In the genomic region with DNA sequence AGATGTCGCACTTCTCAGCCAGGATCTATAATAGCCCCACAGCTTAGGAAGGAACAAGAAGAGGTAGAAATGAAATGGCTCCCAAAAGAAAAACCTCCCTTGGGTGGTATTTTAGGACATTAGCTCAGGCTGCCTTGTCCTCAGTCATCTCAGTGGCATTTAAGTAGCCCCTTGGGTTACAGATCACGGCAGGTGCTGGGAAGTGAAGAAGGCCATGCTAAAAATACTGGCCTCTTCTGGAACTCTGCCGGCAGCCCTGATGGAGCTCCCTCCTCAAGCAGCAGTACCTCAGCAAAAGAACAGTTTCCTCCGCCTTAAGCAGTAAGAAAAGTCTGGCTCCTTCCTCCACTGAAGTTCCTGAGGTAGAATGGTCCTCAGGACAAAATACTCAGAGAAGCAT, we compare ENCODE assay signal across 22 cellular contexts. TPM values are rescaled to one million over a fixed set of nuclear protein-coding genes. Genes with fewer than 3 reads are reported as not detected.
DNase-seq lines count a peak whose midpoint lies in the region; ATAC-seq and TF ChIP-seq lines count a peak whose summit lies in the region.
"Had no signal": no experiment of that assay in that cellular context is flagged by ENCODE, and none has a peak within 500 bp of the region (broad histone marks: within the 10 kb centered on the region; RNA-seq: fewer than 3 reads in every experiment).

No MANE protein-coding gene starts in this region.

- H3K9me3 ChIP-seq in ascending aorta (no peaks in the 10 kb centered on the region), lower lobe of right lung (no peaks in the 10 kb centered on the region)
- H3K9me3 ChIP-seq: BE2C, SJSA1 had no signal

- peak overlapping the region; percentile 65; the same call in 1 of the 2 replicates for H2AFZ ChIP-seq in GM23338

- H3F3A ChIP-seq in GM23338 (replicated peaks; ENCODE audit: low read depth), result 0 out of 2 replicates have a peak, but pooled peaks cover 5% of the 10 kb centered on the region

- H4K20me1 ChIP-seq in GM23338 (replicated peaks; ENCODE audit: insufficient read depth), result no peaks in the 10 kb centered on the region

- no peak overlapping the region for H3K27ac Mint-ChIP-seq in GM23338
- peak overlapping the region in 2 of 3 experiments; percentile 1 to 3 for H3K27ac Mint-ChIP-seq in nephron
- H3K27ac Mint-ChIP-seq: CD14-positive monocyte had no signal

- H3K4me1 ChIP-seq in GM23338 (ENCODE audit: insufficient read depth) (peaks cover 11% of the 10 kb centered on the region; the same call in 1 of the 2 replicates), ascending aorta (peaks cover 0 to 2% of the 10 kb centered on the region in 2 donors), lower lobe of right lung (no peaks in the 10 kb centered on the region)
- H3K4me1 ChIP-seq: BE2C had no signal

- H3K27ac ChIP-seq in GM23338 (ENCODE audit: low read depth) (no peak overlapping the region; the same call in 1 of the 2 replicates), ascending aorta (peak overlapping the region; percentile 26 to 45), lower lobe of right lung (no peak overlapping the region)
- H3K27ac ChIP-seq: SJSA1 had no signal

- H3K36me3 ChIP-seq in GM23338 (ENCODE audit: insufficient read depth), result no peaks in the 10 kb centered on the region
- no peaks in the 10 kb centered on the region for H3K36me3 ChIP-seq in ascending aorta
- no peaks in the 10 kb centered on the region for H3K36me3 ChIP-seq in lower lobe of right lung
- H3K36me3 ChIP-seq: BE2C, SJSA1 had no signal

- H3K27me3 ChIP-seq in GM23338 (ENCODE audit: insufficient read depth) (no peaks in the 10 kb centered on the region), ascending aorta (no peaks in the 10 kb centered on the region), lower lobe of right lung (ENCODE audit: low read depth) (peaks cover 6% of the 10 kb centered on the region)
- H3K27me3 ChIP-seq: BE2C, SJSA1 had no signal

- no peaks in the 10 kb centered on the region for H3K9me2 ChIP-seq in GM23338 (ENCODE audit: insufficient read depth)

- DNase-seq in GM23338 (ENCODE audit: low spot score) (no peak), ascending aorta (ENCODE audit: low spot score in 2 of 2) (no peak), EL (no peak), SW480 (ENCODE audit: low spot score) (no peak), lower lobe of right lung (no peak)
- no peak for DNase-seq in activated T-cell treated with anti-CD3 and anti-CD28 coated beads, Interleukin-2, amount 50 U/mL, for 4 hours
- DNase-seq: BE2C; CD8-positive, alpha-beta memory T cell; DMS 273 treated with DMSO at 0.1 percent for 48 hours; DND-41; H7; Karpas-422; NCI-H1092 treated with DMSO at 0.1 percent for 48 hours; NCI-H1436; NCI-H187; NCI-H2107; NCI-H446; NCI-H524 treated with DMSO at 0.1 percent for 48 hours; NCI-H774 had no signal

- H3K4me1 Mint-ChIP-seq in GM23338, result peaks cover 15% of the 10 kb centered on the region
- H3K4me1 Mint-ChIP-seq in nephron, result peaks cover 40% of the 10 kb centered on the region
- no peaks in the 10 kb centered on the region for H3K4me1 Mint-ChIP-seq in activated T-cell treated with anti-CD3 and anti-CD28 coated beads, Interleukin-2, amount 50 U/mL, for 4 hours (ENCODE audit: low read depth)
- H3K4me1 Mint-ChIP-seq: CD8-positive, alpha-beta memory T cell had no signal

- H3K27me3 Mint-ChIP-seq in GM23338 (ENCODE audit: insufficient read depth, low read depth, poor library complexity) (peaks cover 6% of the 10 kb centered on the region), nephron (ENCODE audit: low read depth) (peaks cover 7% of the 10 kb centered on the region)
- peaks cover 16% of the 10 kb centered on the region for H3K27me3 Mint-ChIP-seq in activated T-cell treated with anti-CD3 and anti-CD28 coated beads, Interleukin-2, amount 50 U/mL, for 4 hours (ENCODE audit: low read depth)

- H3K4me3 Mint-ChIP-seq in GM23338, result no peak overlapping the region
- H3K4me3 Mint-ChIP-seq in nephron, result no peak overlapping the region
- H3K4me3 Mint-ChIP-seq in activated T-cell treated with anti-CD3 and anti-CD28 coated beads, Interleukin-2, amount 50 U/mL, for 4 hours, result no peak overlapping the region
- H3K4me3 Mint-ChIP-seq: CD14-positive monocyte; CD8-positive, alpha-beta memory T cell had no signal

- no peaks in the 10 kb centered on the region for H3K79me2 ChIP-seq in GM23338 (replicated peaks; ENCODE audit: insufficient read depth)

- no peak overlapping the region for H3K4me2 ChIP-seq in GM23338

- intact Hi-C loops in ascending aorta (cut with DNase I) (no loop called here), lower lobe of right lung (cut with DNase I) (no loop called here)

- no peak overlapping the region for H3K4me3 ChIP-seq in GM23338
- H3K4me3 ChIP-seq in ascending aorta, result no peak overlapping the region
- no peak overlapping the region for H3K4me3 ChIP-seq in lower lobe of right lung
- H3K4me3 ChIP-seq: SJSA1 had no signal

- H3K36me3 Mint-ChIP-seq in GM23338 (ENCODE audit: low read depth) (no peaks in the 10 kb centered on the region; the same call in 2 of the 3 replicates), nephron (ENCODE audit: low read depth) (no peaks in the 10 kb centered on the region)
- H3K36me3 Mint-ChIP-seq in activated T-cell treated with anti-CD3 and anti-CD28 coated beads, Interleukin-2, amount 50 U/mL, for 4 hours (ENCODE audit: insufficient read depth), result no peaks in the 10 kb centered on the region
- H3K36me3 Mint-ChIP-seq: CD14-positive monocyte; CD8-positive, alpha-beta memory T cell had no signal

- TF ChIP-seq CTCF in GM23338 (conservative IDR thresholded peaks at IDR 0.05; ENCODE audit: low read depth in 2 of 2) (no peak), ascending aorta (IDR thresholded peaks at IDR 0.05) (no peak), nephron (IDR thresholded peaks at IDR 0.05; ENCODE audit: unreplicated experiment in 3 of 3) (no peak), lower lobe of right lung (IDR thresholded peaks at IDR 0.05) (no peak)

- H3K9me3 Mint-ChIP-seq in GM23338 (no peaks in the 10 kb centered on the region), nephron (peaks cover 2% of the 10 kb centered on the region)
- no peaks in the 10 kb centered on the region for H3K9me3 Mint-ChIP-seq in activated T-cell treated with anti-CD3 and anti-CD28 coated beads, Interleukin-2, amount 50 U/mL, for 4 hours
- H3K9me3 Mint-ChIP-seq: CD8-positive, alpha-beta memory T cell had no signal

- peak; percentile 27; the same call in 2 of the 3 replicates for ATAC-seq in GM23338
- ATAC-seq in activated T-cell treated with anti-CD3 and anti-CD28 coated beads, Interleukin-2, amount 50 U/mL, for 4 hours, result no peak
- ATAC-seq in lower lobe of right lung, result no peak

TF ChIP-seq in GM23338, 12 proteins besides CTCF, POLR2A, EP300 and RAD21 (continues in another document):
- no peak for TF ChIP-seq POLR2AphosphoS5 (IDR thresholded peaks at IDR 0.05; ENCODE audit: low read depth)
- TF ChIP-seq NANOG (IDR thresholded peaks at IDR 0.05; ENCODE audit: borderline replicate concordance), result no peak
- no peak for TF ChIP-seq EZH2 (IDR thresholded peaks at IDR 0.05; ENCODE audit: low read depth, unreplicated experiment)
- TF ChIP-seq JUNB (IDR thresholded peaks at IDR 0.05; ENCODE audit: unreplicated experiment), result no peak
- TF ChIP-seq STAT1 (IDR thresholded peaks at IDR 0.05; ENCODE audit: unreplicated experiment), result no peak
- no peak for TF ChIP-seq EZH2phosphoT487 (IDR thresholded peaks at IDR 0.05; ENCODE audit: unreplicated experiment)
- TF ChIP-seq ZNF114 (CRISPR knock-in tag; IDR thresholded peaks at IDR 0.05), result no peak
- no peak for TF ChIP-seq CREB1 (CRISPR knock-in tag; IDR thresholded peaks at IDR 0.05; ENCODE audit: low read depth)
- TF ChIP-seq REST (IDR thresholded peaks at IDR 0.05; ENCODE audit: unreplicated experiment), result no peak

RNA-seq across cellular contexts. Expression of gene TPM1, which starts 7.3 kb away (rescaled TPM):
- 412 and 449 TPM in 2 replicates for total RNA-seq in GM23338 (2014; rRNA removed; shearing (Covaris generic))
- polyA plus RNA-seq in GM23338 (2016; fragmentation: Nextera tagmentation; extraction: Ambion mirVana), result 913 and 929 TPM in 2 replicates
- total RNA-seq in ascending aorta (813 TPM), lower lobe of right lung (137 TPM)
- 10 to 100 TPM in 1 of 3 donors, 1 to 10 TPM in 2; 9.5 to 11.4 (median 9.5) TPM for total RNA-seq in activated T-cell treated with anti-CD3 and anti-CD28 coated beads, Interleukin-2, amount 50 U/mL, for 4 hours

Comparison
In these comparisons a context has a peak if more than half of its experiments do, and no peak if none do; other contexts are left out.
1. H3K27ac ChIP-seq: peak in ascending aorta (2 of 2); none in GM23338 (single experiment) and lower lobe of right lung (single experiment).
2. RNA of gene TPM1, which starts 7.3 kb away (total RNA-seq): 813 TPM in ascending aorta (single experiment), 412 to 449 TPM in GM23338 and 137 TPM in lower lobe of right lung (single experiment); 9.5 to 11.4 TPM in activated T-cell treated with anti-CD3 and anti-CD28 coated beads, Interleukin-2, amount 50 U/mL, for 4 hours; every median in the first group is over 10 times any median in the second.